In genomic region chr5:157731272-157732129, GRCh38 we compare ENCODE assay signal across 8 cellular contexts. TPM values are rescaled to one million over a fixed set of nuclear protein-coding genes. Genes with fewer than 3 reads are reported as not detected.
DNase-seq lines count a peak whose midpoint lies in the region; ATAC-seq, FAIRE-seq and TF ChIP-seq lines count a peak whose summit lies in the region.

Gene THG1L (plus strand): TSS chr5:157731420. CDS start chr5:157731441, 21 bp downstream.

- H3K4me3 ChIP-seq in WERI-Rb-1 (ENCODE audit: low read depth, low read length) (peak within 1 kb of the TSS; percentile 65), mammary epithelial cell (replicated peaks in 1 of 3; ENCODE audit: insufficient read depth in 1 of 3, low read depth in 2 of 3, low read length in 3 of 3) (peak within 1 kb of the TSS; percentile 50 to 72 (median 66)), small intestine (ENCODE audit: low read depth in 1 of 2, low read length in 2 of 2) (peak within 1 kb of the TSS; percentile 36 to 69)

- peak within 1 kb of the TSS; percentile 77 for H3K27ac ChIP-seq in WERI-Rb-1
- peak within 1 kb of the TSS; percentile 76 for H3K27ac ChIP-seq in mammary epithelial cell (ENCODE audit: insufficient read depth, low read depth, low read length)
- peak within 1 kb of the TSS; percentile 71 to 99 for H3K27ac ChIP-seq in small intestine (ENCODE audit: low read depth in 1 of 2, low read length in 1 of 2)

- no peak for FAIRE-seq in small intestine (lab: Jason Lieb, UNC)

- DNase-seq in ACHN (peak; percentile 96), NCI-H2227 (lab: John Stamatoyannopoulos, UW; ENCODE audit: unreplicated experiment) (peak; percentile 98), WERI-Rb-1 (peak; percentile 99), mammary epithelial cell (peak; percentile 98), iPS-NIHi11 (ENCODE audit: low spot score) (peak; percentile 98), small intestine (peak; percentile 99)

- intact Hi-C loops in mammary epithelial cell (cut with micrococcal nuclease) = no loop called here

- H3K27me3 ChIP-seq in WERI-Rb-1 (ENCODE audit: insufficient read depth, low read depth, severe bottlenecking) = no peaks in the 10 kb centered on the region
- H3K27me3 ChIP-seq in mammary epithelial cell (ENCODE audit: insufficient read depth, low read length) = no peaks in the 10 kb centered on the region
- no peaks in the 10 kb centered on the region for H3K27me3 ChIP-seq in small intestine (ENCODE audit: control insufficient read depth in 2 of 2, insufficient read depth in 2 of 2, low read length in 2 of 2)

- ATAC-seq in GM18873 (IDR thresholded peaks at IDR 0.05; ENCODE audit: low FRiP score, unreplicated experiment) (peak; percentile 82), HG03139 (IDR thresholded peaks at IDR 0.05; ENCODE audit: unreplicated experiment) (peak; percentile 95)

- TSS peak; percentile 78 for BruUV-seq in mammary epithelial cell (replicated peaks; lab: Mats Ljungman, UMichigan)

- H2AFZ ChIP-seq in mammary epithelial cell (ENCODE audit: low read depth, low read length) = peak within 1 kb of the TSS; percentile 94

- H3K9me3 ChIP-seq in WERI-Rb-1 (ENCODE audit: severe bottlenecking) (no peaks in the 10 kb centered on the region), mammary epithelial cell (replicated peaks; ENCODE audit: insufficient read depth, low read length) (no peaks in the 10 kb centered on the region), small intestine (ENCODE audit: control insufficient read depth, low read depth) (no peaks in the 10 kb centered on the region)

- dilution Hi-C loops in mammary epithelial cell (cut with HindIII; ENCODE audit: low sequenced_read_pairs) = no loop called here

- CTCF ChIA-PET in mammary epithelial cell (lab: Charles Lee; ENCODE audit: low non-redundant PET) = interaction anchor here (0.6 to 0.8 kb wide), 4 partner anchors 11 to 299 kb away, joined by 3 to 11 read pairs (median 5); no protein-coding TSS in a partner anchor

- WGBS in mammary epithelial cell (ENCODE audit: low coverage, missing lambda C conversion rate) = 1% methylated on average over 39 of the region's 47 CpGs
- 0 to 1% (median 1%) methylated on average over 46 to 47 of the region's 47 CpGs for WGBS in small intestine, 3 donors

- H3K79me2 ChIP-seq in mammary epithelial cell (ENCODE audit: insufficient read depth, low read length) = peaks cover 6% of the 10 kb centered on the region

- H3K9ac ChIP-seq in mammary epithelial cell (ENCODE audit: insufficient read depth, low read length) = peak within 1 kb of the TSS; percentile 94

- H4K20me1 ChIP-seq in mammary epithelial cell (ENCODE audit: insufficient read depth, low read length) = no peaks in the 10 kb centered on the region

- H3K4me1 ChIP-seq in mammary epithelial cell (ENCODE audit: insufficient read depth, low read length) (no peaks in the 10 kb centered on the region), small intestine (ENCODE audit: control insufficient read depth in 2 of 2, insufficient read depth in 1 of 2, low read depth in 1 of 2, low read length in 1 of 2) (no peaks in the 10 kb centered on the region)

- TF ChIP-seq CTCF in WERI-Rb-1 (IDR thresholded peaks at IDR 0.05; ENCODE audit: low read depth, low read length) = no peak
- TF ChIP-seq CTCF in mammary epithelial cell (conservative IDR thresholded peaks at IDR 0.05 in 1 of 2, IDR thresholded peaks at IDR 0.05 in 1 of 2; ENCODE audit: extremely low read depth in 1 of 2, insufficient read depth in 1 of 2, low read depth in 1 of 2, low read length in 2 of 2) = no peak

- in situ Hi-C loops in ACHN (cut with HindIII; ENCODE audit: low pct_ligation_motif_present, low pct_unique_long_range_greater_than_20kb, low sequenced_read_pairs) (no loop called here), mammary epithelial cell (cut with MboI; ENCODE audit: low sequenced_read_pairs in 2 of 2) (loop anchor here in 1 of 2 donors (25.0 kb wide), 1 partner anchor 394 kb away; a partner anchor contains a TSS)

- H3K36me3 ChIP-seq in WERI-Rb-1 (peaks cover 16% of the 10 kb centered on the region), mammary epithelial cell (ENCODE audit: insufficient read depth, low read length) (peaks cover 1% of the 10 kb centered on the region), small intestine (ENCODE audit: control insufficient read depth in 2 of 2, insufficient read depth in 2 of 2, low read length in 2 of 2) (peaks cover 0 to 3% of the 10 kb centered on the region in 2 donors)

- H3K4me2 ChIP-seq in mammary epithelial cell (ENCODE audit: insufficient read depth, low read depth, low read length) = peak within 1 kb of the TSS; percentile 89

RNA-seq across cellular contexts. Expression of gene THG1L, which starts in this region (rescaled TPM):
- total RNA-seq in mammary epithelial cell = 10 to 100 TPM; 11.3 to 13.5 TPM
- polyA plus RNA-seq in mammary epithelial cell = 17.1 TPM
- 19.4 TPM for polyA minus RNA-seq in mammary epithelial cell
- polyA plus RNA-seq in small intestine = 10 to 100 TPM in 2 of 3 donors, 1 to 10 TPM in 1; 6.0 to 15.1 (median 14.3) TPM

Comparison
In these comparisons a context has a peak if more than half of its experiments do, and no peak if none do; other contexts are left out.
1. Peak in every context shown above with its lines: DNase-seq, ATAC-seq, H3K4me3 ChIP-seq and H3K27ac ChIP-seq.